Comparison of ENCODE assay signal across 1 cellular context in the genomic region with DNA sequence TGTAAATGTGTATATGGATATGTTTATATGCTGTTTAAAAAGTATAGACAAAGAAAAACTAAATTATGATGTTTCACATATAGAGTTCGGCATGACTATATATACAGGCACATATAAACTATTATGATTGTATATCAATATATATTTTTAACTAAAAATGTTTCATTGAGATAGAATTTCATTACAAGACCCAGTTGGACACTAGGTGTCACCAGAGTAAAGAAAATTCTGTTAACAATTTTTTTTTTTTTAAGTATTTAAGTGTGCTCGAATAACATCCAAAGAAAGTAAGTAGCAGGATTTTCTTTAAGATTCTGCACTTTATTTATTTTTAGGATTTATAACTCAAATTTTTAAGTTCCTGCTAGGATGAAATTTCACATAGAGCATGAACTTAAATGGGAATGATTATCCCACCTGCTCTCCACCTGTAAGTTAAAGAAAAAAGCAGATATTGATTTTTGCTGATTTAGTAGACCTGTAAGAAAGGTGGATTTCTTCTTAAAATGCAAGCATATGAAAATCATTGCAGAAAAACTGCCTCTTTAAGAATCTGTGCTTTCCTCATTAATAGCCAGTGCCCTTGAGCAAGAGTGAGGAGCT.
TF ChIP-seq lines count a peak whose summit lies in the region.

No MANE protein-coding gene starts in this region.

TF ChIP-seq in GM23338, 12 proteins besides CTCF, POLR2A, EP300 and RAD21 (continued from another document):
- TF ChIP-seq REST (IDR thresholded peaks at IDR 0.05; ENCODE audit: unreplicated experiment) (no peak), ZNF331 (CRISPR knock-in tag; IDR thresholded peaks at IDR 0.05; ENCODE audit: low read depth) (no peak), EZH2 (IDR thresholded peaks at IDR 0.05; ENCODE audit: low read depth, unreplicated experiment) (no peak), STAT1 (IDR thresholded peaks at IDR 0.05; ENCODE audit: unreplicated experiment) (no peak), POLR2AphosphoS5 (IDR thresholded peaks at IDR 0.05; ENCODE audit: low read depth) (no peak), CREB1 (CRISPR knock-in tag; IDR thresholded peaks at IDR 0.05; ENCODE audit: low read depth) (no peak), EZH2phosphoT487 (IDR thresholded peaks at IDR 0.05; ENCODE audit: unreplicated experiment) (no peak), ETS1 (IDR thresholded peaks at IDR 0.05) (no peak), ZNF114 (CRISPR knock-in tag; IDR thresholded peaks at IDR 0.05) (no peak)
